In genomic region chr3:28172748-28173147, GRCh38 we compare ENCODE assay signal across 21 cellular contexts.
"Had no signal": no experiment of that assay in that cellular context is flagged by ENCODE, and none has a peak within 500 bp of the region (broad histone marks: within the 10 kb centered on the region; RNA-seq: fewer than 3 reads in every experiment).

No MANE protein-coding gene starts in this region.

- ATAC-seq: foreskin keratinocyte, left ventricle myocardium superior had no signal

- H3K36me3 ChIP-seq: esophagus squamous epithelium, right atrium auricular region, sigmoid colon, thoracic aorta, transverse colon had no signal

- H3K27ac Mint-ChIP-seq: stimulated activated naive B cell treated with anti-CD40 and anti-IgM and Interleukin-4, amounts not matched to agents 10 μg/mL and 1 μg/mL and 100 μg/mL, for 72 hours had no signal

- H3K9me3 Mint-ChIP-seq: neural crest cell; stimulated activated naive B cell treated with anti-CD40 and anti-IgM and Interleukin-4, amounts not matched to agents 10 μg/mL and 1 μg/mL and 100 μg/mL, for 72 hours had no signal

- H3K79me2 ChIP-seq: hepatocyte had no signal

- H2AFZ ChIP-seq: hepatocyte had no signal

- H3K4me1 ChIP-seq: esophagus squamous epithelium, foreskin keratinocyte, right atrium auricular region, sigmoid colon had no signal

- H3K27me3 Mint-ChIP-seq: stimulated activated naive B cell treated with anti-CD40 and anti-IgM and Interleukin-4, amounts not matched to agents 10 μg/mL and 1 μg/mL and 100 μg/mL, for 72 hours; stimulated activated naive CD8-positive, alpha-beta T cell treated with anti-CD3 and anti-CD28 coated beads, Interleukin-15, amount 100 ng/mL, for 72 hours had no signal

- DNase-seq: dermis blood vessel endothelial cell; esophagus squamous epithelium; foreskin keratinocyte; head of caudate nucleus; left colon; left ventricle myocardium superior; mesendoderm; naive B cell; sigmoid colon; stimulated activated CD4-positive, alpha-beta T cell treated with anti-CD3 and anti-CD28 coated beads, Interleukin-2, amount 100 ng/mL, for 24 hours; stimulated activated CD4-positive, alpha-beta T cell treated with anti-CD3 and anti-CD28 coated beads, Interleukin-4, amount 100 ng/mL, for 4 hours; stimulated activated naive B cell treated with anti-CD40 and anti-IgM and Interleukin-4, amounts not matched to agents 10 μg/mL and 1 μg/mL and 100 μg/mL, for 72 hours; stimulated activated naive CD8-positive, alpha-beta T cell treated with anti-CD3 and anti-CD28 coated beads, Interleukin-15, amount 100 ng/mL, for 72 hours; substantia nigra; transverse colon had no signal

- H3K27me3 ChIP-seq: esophagus squamous epithelium, foreskin keratinocyte, hepatocyte, right atrium auricular region, sigmoid colon, transverse colon had no signal

- H3K4me3 Mint-ChIP-seq: neural crest cell had no signal

- H3K4me2 ChIP-seq: hepatocyte had no signal

- H3K9me3 ChIP-seq: esophagus squamous epithelium, right atrium auricular region, sigmoid colon, thoracic aorta, transverse colon had no signal

- H3K4me3 ChIP-seq: esophagus squamous epithelium, hepatocyte, lung, right atrium auricular region, sigmoid colon, skin epidermis, thoracic aorta, transverse colon had no signal

- H3K27ac ChIP-seq: esophagus squamous epithelium, foreskin keratinocyte, hepatocyte, right atrium auricular region, sigmoid colon, skin epidermis, thoracic aorta, transverse colon had no signal
